Comparison of ENCODE assay signal across 1 cellular context in the genomic region with DNA sequence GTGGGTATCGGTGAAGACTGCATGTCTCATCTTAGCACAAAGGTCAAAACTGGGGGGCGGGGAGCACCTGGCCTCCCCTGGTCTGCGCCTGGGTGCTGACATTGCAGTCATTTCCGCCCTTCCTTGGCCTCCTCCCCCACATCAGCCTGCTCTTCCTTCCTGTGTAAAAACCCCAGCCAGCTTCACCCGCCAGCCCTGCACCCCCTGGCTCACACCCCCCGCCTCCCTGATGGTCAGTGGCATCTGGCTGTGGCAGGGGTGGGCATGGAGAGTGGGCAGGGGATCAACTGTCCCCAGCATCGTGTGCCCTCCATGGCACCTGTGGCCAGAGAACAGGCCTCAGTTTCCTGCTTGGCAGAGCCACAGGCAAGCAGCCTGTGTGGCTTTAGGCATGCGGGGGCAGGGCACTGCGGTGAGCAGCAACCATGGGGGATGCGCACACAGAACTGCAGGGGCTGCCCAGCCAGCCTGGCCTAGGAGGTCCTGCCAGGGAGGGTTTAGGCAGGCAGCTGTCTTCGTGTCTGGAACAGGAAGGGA.
A peak's percentile ranks its signal among the peaks of the same experiment; 100 is the strongest.
TF ChIP-seq lines count a peak whose summit lies in the region.

No MANE protein-coding gene starts in this region.

TF ChIP-seq in GM12878, 131 proteins besides CTCF, POLR2A, EP300 and RAD21 (continued from another document):
- TF ChIP-seq, protein P1, sequence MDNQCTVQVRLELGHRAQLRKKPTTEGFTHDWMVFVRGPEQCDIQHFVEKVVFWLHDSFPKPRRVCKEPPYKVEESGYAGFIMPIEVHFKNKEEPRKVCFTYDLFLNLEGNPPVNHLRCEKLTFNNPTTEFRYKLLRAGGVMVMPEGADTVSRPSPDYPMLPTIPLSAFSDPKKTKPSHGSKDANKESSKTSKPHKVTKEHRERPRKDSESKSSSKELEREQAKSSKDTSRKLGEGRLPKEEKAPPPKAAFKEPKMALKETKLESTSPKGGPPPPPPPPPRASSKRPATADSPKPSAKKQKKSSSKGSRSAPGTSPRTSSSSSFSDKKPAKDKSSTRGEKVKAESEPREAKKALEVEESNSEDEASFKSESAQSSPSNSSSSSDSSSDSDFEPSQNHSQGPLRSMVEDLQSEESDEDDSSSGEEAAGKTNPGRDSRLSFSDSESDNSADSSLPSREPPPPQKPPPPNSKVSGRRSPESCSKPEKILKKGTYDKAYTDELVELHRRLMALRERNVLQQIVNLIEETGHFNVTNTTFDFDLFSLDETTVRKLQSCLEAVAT (IDR thresholded peaks at IDR 0.05): no peak; the same call in 1 of the 2 replicates
- TF ChIP-seq MEF2A (IDR thresholded peaks at IDR 0.05; ENCODE audit: insufficient read depth, low read depth, low read length) (no peak), BHLHE40 (IDR thresholded peaks at IDR 0.05; ENCODE audit: borderline replicate concordance in 1 of 2, low read depth in 2 of 2, low read length in 1 of 2) (peak; percentile 37 to 46; a peak in 2 of 4 replicates), DPF2 (IDR thresholded peaks at IDR 0.05) (peak; percentile 86), IKZF1 (conservative IDR thresholded peaks at IDR 0.05) (peak; percentile 81), MTA2 (IDR thresholded peaks at IDR 0.05; ENCODE audit: low read depth) (peak; percentile 62), RELA (IDR thresholded peaks at IDR 0.05; ENCODE audit: borderline replicate concordance, partially characterized antibody) (peak; percentile 14), SIN3A (IDR thresholded peaks at IDR 0.05; ENCODE audit: low read depth, low read length) (0 out of 2 replicates have a peak, but pooled peaks have one; percentile 37), RFX5 (IDR thresholded peaks at IDR 0.05; ENCODE audit: low read depth, low read length) (no peak), GATAD2B (conservative IDR thresholded peaks at IDR 0.05; ENCODE audit: low read depth) (peak; percentile 93), HDAC2 (IDR thresholded peaks at IDR 0.05) (no peak), PML (IDR thresholded peaks at IDR 0.05; ENCODE audit: low read length) (no peak; the same call in 1 of the 2 replicates), EZH2 (IDR thresholded peaks at IDR 0.05; ENCODE audit: borderline replicate concordance, control insufficient read depth, low read depth, low read length) (no peak), BCL11A (IDR thresholded peaks at IDR 0.05; ENCODE audit: low read depth, low read length) (no peak), NBN (IDR thresholded peaks at IDR 0.05) (peak; percentile 87), ZNF622 (IDR thresholded peaks at IDR 0.05) (no peak)
- TF ChIP-seq, protein P2, sequence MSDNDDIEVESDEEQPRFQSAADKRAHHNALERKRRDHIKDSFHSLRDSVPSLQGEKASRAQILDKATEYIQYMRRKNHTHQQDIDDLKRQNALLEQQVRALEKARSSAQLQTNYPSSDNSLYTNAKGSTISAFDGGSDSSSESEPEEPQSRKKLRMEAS (IDR thresholded peaks at IDR 0.05; ENCODE audit: low read depth, low read length): peak; percentile 64; the same call in 1 of the 2 replicates
- TF ChIP-seq, protein P3, sequence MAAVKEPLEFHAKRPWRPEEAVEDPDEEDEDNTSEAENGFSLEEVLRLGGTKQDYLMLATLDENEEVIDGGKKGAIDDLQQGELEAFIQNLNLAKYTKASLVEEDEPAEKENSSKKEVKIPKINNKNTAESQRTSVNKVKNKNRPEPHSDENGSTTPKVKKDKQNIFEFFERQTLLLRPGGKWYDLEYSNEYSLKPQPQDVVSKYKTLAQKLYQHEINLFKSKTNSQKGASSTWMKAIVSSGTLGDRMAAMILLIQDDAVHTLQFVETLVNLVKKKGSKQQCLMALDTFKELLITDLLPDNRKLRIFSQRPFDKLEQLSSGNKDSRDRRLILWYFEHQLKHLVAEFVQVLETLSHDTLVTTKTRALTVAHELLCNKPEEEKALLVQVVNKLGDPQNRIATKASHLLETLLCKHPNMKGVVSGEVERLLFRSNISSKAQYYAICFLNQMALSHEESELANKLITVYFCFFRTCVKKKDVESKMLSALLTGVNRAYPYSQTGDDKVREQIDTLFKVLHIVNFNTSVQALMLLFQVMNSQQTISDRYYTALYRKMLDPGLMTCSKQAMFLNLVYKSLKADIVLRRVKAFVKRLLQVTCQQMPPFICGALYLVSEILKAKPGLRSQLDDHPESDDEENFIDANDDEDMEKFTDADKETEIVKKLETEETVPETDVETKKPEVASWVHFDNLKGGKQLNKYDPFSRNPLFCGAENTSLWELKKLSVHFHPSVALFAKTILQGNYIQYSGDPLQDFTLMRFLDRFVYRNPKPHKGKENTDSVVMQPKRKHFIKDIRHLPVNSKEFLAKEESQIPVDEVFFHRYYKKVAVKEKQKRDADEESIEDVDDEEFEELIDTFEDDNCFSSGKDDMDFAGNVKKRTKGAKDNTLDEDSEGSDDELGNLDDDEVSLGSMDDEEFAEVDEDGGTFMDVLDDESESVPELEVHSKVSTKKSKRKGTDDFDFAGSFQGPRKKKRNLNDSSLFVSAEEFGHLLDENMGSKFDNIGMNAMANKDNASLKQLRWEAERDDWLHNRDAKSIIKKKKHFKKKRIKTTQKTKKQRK (IDR thresholded peaks at IDR 0.05; ENCODE audit: low read depth, low read length): no peak
- TF ChIP-seq, protein P4, sequence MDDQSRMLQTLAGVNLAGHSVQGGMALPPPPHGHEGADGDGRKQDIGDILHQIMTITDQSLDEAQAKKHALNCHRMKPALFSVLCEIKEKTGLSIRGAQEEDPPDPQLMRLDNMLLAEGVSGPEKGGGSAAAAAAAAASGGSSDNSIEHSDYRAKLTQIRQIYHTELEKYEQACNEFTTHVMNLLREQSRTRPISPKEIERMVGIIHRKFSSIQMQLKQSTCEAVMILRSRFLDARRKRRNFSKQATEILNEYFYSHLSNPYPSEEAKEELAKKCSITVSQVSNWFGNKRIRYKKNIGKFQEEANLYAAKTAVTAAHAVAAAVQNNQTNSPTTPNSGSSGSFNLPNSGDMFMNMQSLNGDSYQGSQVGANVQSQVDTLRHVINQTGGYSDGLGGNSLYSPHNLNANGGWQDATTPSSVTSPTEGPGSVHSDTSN (IDR thresholded peaks at IDR 0.05; ENCODE audit: insufficient replicate concordance, low read depth, low read length): peak; percentile 3
- TF ChIP-seq, protein P5, sequence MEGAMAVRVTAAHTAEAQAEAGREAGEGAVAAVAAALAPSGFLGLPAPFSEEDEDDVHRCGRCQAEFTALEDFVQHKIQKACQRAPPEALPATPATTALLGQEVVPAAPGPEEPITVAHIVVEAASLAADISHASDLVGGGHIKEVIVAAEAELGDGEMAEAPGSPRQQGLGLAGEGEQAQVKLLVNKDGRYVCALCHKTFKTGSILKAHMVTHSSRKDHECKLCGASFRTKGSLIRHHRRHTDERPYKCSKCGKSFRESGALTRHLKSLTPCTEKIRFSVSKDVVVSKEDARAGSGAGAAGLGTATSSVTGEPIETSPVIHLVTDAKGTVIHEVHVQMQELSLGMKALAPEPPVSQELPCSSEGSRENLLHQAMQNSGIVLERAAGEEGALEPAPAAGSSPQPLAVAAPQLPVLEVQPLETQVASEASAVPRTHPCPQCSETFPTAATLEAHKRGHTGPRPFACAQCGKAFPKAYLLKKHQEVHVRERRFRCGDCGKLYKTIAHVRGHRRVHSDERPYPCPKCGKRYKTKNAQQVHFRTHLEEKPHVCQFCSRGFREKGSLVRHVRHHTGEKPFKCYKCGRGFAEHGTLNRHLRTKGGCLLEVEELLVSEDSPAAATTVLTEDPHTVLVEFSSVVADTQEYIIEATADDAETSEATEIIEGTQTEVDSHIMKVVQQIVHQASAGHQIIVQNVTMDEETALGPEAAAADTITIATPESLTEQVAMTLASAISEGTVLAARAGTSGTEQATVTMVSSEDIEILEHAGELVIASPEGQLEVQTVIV (IDR thresholded peaks at IDR 0.05; ENCODE audit: borderline replicate concordance, partially characterized antibody): no peak
